1 cellular context compared by ENCODE assay signal in the genomic region with DNA sequence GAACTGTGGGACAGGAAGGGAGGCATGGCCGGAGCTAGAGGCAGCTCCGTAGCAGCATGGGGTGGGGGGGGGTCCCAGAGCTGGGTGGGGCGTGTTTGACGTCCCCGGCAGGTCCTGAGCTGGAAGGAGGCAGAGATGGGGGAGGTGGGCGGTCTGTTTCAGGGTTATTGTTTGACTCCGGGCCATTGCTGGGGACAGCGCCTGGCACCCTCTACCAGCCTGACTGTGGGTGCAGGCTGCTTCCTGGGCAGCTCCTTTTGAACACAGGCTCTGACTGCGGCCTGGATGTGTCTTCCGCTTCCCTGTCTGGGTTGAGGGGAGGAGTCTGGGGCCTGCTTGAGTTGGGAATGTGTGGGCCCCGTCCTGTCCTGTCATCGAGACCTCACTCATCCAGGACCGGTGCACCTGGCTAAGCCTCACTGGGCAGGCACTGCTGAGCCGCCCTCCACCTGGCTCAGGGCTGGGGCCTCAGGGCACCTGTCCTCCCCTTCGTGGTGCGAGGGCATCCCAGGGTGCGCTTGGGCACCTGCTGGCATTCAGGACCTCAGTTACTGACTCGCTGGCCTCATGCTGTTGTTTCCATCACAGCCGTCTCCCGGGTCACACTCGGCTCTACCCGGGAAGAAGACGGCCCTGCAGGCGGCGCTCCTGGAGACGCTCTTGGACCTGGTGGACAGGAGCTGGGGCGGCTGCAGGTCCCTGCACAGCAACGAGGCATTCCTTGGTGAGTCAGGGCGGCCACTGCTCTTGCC.
TF ChIP-seq lines count a peak whose summit lies in the region.

No MANE protein-coding gene starts in this region.

TF ChIP-seq in K562, 482 proteins besides CTCF, POLR2A, EP300 and RAD21:
- TF ChIP-seq, protein P1, sequence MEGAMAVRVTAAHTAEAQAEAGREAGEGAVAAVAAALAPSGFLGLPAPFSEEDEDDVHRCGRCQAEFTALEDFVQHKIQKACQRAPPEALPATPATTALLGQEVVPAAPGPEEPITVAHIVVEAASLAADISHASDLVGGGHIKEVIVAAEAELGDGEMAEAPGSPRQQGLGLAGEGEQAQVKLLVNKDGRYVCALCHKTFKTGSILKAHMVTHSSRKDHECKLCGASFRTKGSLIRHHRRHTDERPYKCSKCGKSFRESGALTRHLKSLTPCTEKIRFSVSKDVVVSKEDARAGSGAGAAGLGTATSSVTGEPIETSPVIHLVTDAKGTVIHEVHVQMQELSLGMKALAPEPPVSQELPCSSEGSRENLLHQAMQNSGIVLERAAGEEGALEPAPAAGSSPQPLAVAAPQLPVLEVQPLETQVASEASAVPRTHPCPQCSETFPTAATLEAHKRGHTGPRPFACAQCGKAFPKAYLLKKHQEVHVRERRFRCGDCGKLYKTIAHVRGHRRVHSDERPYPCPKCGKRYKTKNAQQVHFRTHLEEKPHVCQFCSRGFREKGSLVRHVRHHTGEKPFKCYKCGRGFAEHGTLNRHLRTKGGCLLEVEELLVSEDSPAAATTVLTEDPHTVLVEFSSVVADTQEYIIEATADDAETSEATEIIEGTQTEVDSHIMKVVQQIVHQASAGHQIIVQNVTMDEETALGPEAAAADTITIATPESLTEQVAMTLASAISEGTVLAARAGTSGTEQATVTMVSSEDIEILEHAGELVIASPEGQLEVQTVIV (CRISPR knock-in tag; IDR thresholded peaks at IDR 0.05; ENCODE audit: borderline replicate concordance), result no peak
- peak; percentile 7 for TF ChIP-seq WHSC1 (IDR thresholded peaks at IDR 0.05; ENCODE audit: low read length)
- peak; percentile 45; the same call in 1 of the 2 replicates for TF ChIP-seq POLR2G (IDR thresholded peaks at IDR 0.05; ENCODE audit: low read depth, low read length)
- TF ChIP-seq, protein P2, sequence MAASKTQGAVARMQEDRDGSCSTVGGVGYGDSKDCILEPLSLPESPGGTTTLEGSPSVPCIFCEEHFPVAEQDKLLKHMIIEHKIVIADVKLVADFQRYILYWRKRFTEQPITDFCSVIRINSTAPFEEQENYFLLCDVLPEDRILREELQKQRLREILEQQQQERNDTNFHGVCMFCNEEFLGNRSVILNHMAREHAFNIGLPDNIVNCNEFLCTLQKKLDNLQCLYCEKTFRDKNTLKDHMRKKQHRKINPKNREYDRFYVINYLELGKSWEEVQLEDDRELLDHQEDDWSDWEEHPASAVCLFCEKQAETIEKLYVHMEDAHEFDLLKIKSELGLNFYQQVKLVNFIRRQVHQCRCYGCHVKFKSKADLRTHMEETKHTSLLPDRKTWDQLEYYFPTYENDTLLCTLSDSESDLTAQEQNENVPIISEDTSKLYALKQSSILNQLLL (CRISPR knock-in tag; IDR thresholded peaks at IDR 0.05; ENCODE audit: borderline replicate concordance), result no peak
